ENCODE assay signal across 27 cellular contexts in the genomic region with DNA sequence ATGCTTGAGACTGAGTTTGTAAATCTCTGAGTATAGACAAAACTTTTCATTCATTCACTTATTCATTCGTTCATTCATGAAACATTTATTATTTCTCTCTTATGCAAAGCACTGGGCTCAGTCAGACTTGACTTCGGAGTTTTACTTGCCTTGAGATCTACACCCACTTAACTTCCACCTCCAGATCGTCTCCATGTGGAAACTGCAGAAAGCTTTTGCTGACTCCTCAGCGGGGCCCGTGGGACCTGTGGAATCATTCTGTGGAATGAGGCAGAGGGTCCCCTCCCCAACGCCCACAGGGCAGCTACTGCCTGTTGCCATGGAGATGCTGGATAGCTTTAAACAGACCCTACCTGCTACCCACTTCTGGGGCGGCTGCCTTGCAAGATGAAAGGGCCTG.
"Had no signal": no experiment of that assay in that cellular context is flagged by ENCODE, and none has a peak within 500 bp of the region (broad histone marks: within the 10 kb centered on the region; RNA-seq: fewer than 3 reads in every experiment).

No MANE protein-coding gene starts in this region.

- H3K27ac ChIP-seq: left ventricle myocardium inferior, ovary, skin epidermis, stomach, testis, thyroid gland, transverse colon, upper lobe of left lung, vagina had no signal

- H3K4me1 ChIP-seq: left ventricle myocardium inferior, thyroid gland, upper lobe of left lung, vagina had no signal

- DNase-seq: hippocampal formation; immature natural killer cell; kidney; left ventricle myocardium inferior; midbrain; mucosa of descending colon; naive thymus-derived CD4-positive, alpha-beta T cell; ovary; retina; right cardiac atrium; stimulated activated CD4-positive, alpha-beta T cell treated with anti-CD3 and anti-CD28 coated beads, Interleukin-12 subunit alpha, Interleukin-12 subunit beta, amount 100 ng/mL, for 4 hours; stimulated activated CD4-positive, alpha-beta T cell treated with anti-CD3 and anti-CD28 coated beads, Interleukin-15, amount 100 ng/mL, for 24 hours; stimulated activated CD4-positive, alpha-beta T cell treated with anti-CD3 and anti-CD28 coated beads, Interleukin-2, amount 100 ng/mL, for 24 hours; stimulated activated CD4-positive, alpha-beta T cell treated with anti-CD3 and anti-CD28 coated beads, Interleukin-4, amount 100 ng/mL, for 1 hour; stimulated activated naive B cell treated with anti-CD40 and anti-IgM and Interleukin-4, amounts not matched to agents 10 μg/mL and 1 μg/mL and 100 μg/mL, for 72 hours; stimulated activated naive CD8-positive, alpha-beta T cell treated with anti-CD3 and anti-CD28 coated beads, Interleukin-15, Interleukin-2, amounts not matched to agents 100 U/mL and 50 U/mL, for 24 hours; stomach; testis; thyroid gland; transverse colon; upper lobe of left lung had no signal

- FAIRE-seq: islet of Langerhans had no signal

- H3K4me3 ChIP-seq: left ventricle myocardium inferior, lung, mucosa of descending colon, ovary, skin epidermis, stomach, testis, thyroid gland, transverse colon, upper lobe of left lung, vagina had no signal

- H3K36me3 ChIP-seq: left ventricle myocardium inferior, ovary, stomach, thyroid gland, transverse colon, upper lobe of left lung, vagina had no signal

- H3K27me3 ChIP-seq: ovary, testis, thyroid gland, vagina had no signal

- ATAC-seq: mucosa of descending colon; naive thymus-derived CD4-positive, alpha-beta T cell; natural killer cell treated with Interleukin-12 subunit alpha and Interleukin-12 subunit beta and Interleukin-15 and Interleukin-18, amount 100 ng/mL, for 72 hours; right cardiac atrium; sciatic nerve; stimulated activated naive B cell treated with anti-CD40 and anti-IgM and Interleukin-4, amounts not matched to agents 10 μg/mL and 1 μg/mL and 100 μg/mL, for 72 hours; stimulated activated naive CD8-positive, alpha-beta T cell treated with anti-CD3 and anti-CD28 coated beads, Interleukin-15, Interleukin-2, amounts not matched to agents 100 U/mL and 50 U/mL, for 24 hours had no signal

- H3K9me3 ChIP-seq: left ventricle myocardium inferior, mucosa of descending colon, ovary, stomach, testis, thyroid gland, transverse colon, upper lobe of left lung, vagina had no signal
